ENCODE assay signal across 9 cellular contexts in genomic region chr1:206782448-206782847, GRCh38. TPM values are rescaled to one million over a fixed set of nuclear protein-coding genes. Genes with fewer than 3 reads are reported as not detected.
A peak's percentile ranks its signal among the peaks of the same experiment; 100 is the strongest.
DNase-seq lines count a peak whose midpoint lies in the region; ATAC-seq and TF ChIP-seq lines count a peak whose summit lies in the region.
"Had no signal": no experiment of that assay in that cellular context is flagged by ENCODE, and none has a peak within 500 bp of the region (broad histone marks: within the 10 kb centered on the region; RNA-seq: fewer than 3 reads in every experiment).

No MANE protein-coding gene starts in this region.

- H3K27ac Mint-ChIP-seq in memory B cell: no peak overlapping the region
- H3K27ac Mint-ChIP-seq: progenitor cell of endocrine pancreas had no signal

- no peaks in the 10 kb centered on the region for H3K27me3 Mint-ChIP-seq in memory B cell

- no peak overlapping the region for H3K4me3 Mint-ChIP-seq in memory B cell

- DNase-seq in memory B cell (ENCODE audit: low spot score in 2 of 2) (no peak), adrenal gland (no peak), heart right ventricle (no peak), DMS53 (lab: John Stamatoyannopoulos, UW) (no peak)
- DNase-seq: PC-3 had no signal

- no peak for TF ChIP-seq POLR2A in adrenal gland (IDR thresholded peaks at IDR 0.05)

- intact Hi-C loops in adrenal gland (cut with DNase I): no loop called here
- intact Hi-C loops in heart right ventricle (cut with DNase I): no loop called here

- no peak overlapping the region for H3K27ac ChIP-seq in adrenal gland
- no peak overlapping the region for H3K27ac ChIP-seq in heart right ventricle

- no peaks in the 10 kb centered on the region for H3K27me3 ChIP-seq in adrenal gland
- H3K27me3 ChIP-seq in heart right ventricle: no peaks in the 10 kb centered on the region

- H3K4me1 ChIP-seq in adrenal gland (replicated peaks in 1 of 2) (no peaks in the 10 kb centered on the region), heart right ventricle (peaks cover 0 to 41% (median 0%) of the 10 kb centered on the region in 9 donors)

- no peaks in the 10 kb centered on the region for H3K36me3 ChIP-seq in adrenal gland (replicated peaks in 1 of 2)
- H3K36me3 ChIP-seq in heart right ventricle: no peaks in the 10 kb centered on the region

- H3K4me3 ChIP-seq in adrenal gland: no peak overlapping the region
- H3K4me3 ChIP-seq in heart right ventricle: no peak overlapping the region

- peaks cover 34% of the 10 kb centered on the region for H3K4me1 Mint-ChIP-seq in memory B cell

- TF ChIP-seq CTCF in adrenal gland (IDR thresholded peaks at IDR 0.05) (no peak), heart right ventricle (IDR thresholded peaks at IDR 0.05) (no peak)

- WGBS in adrenal gland, 4 donors: 86 to 100% (median 95%) methylated on average over 2 of the region's 2 CpGs
- 93 to 95% methylated on average over 2 of the region's 2 CpGs for WGBS in heart right ventricle, 2 donors

- H3K9me3 ChIP-seq in adrenal gland (replicated peaks in 1 of 3) (no peaks in the 10 kb centered on the region), heart right ventricle (no peaks in the 10 kb centered on the region)

- H3K36me3 Mint-ChIP-seq in memory B cell: no peaks in the 10 kb centered on the region

- no peaks in the 10 kb centered on the region for H3K9me3 Mint-ChIP-seq in memory B cell

- ATAC-seq in GM18868 (IDR thresholded peaks at IDR 0.05; ENCODE audit: unreplicated experiment) (peak; percentile 38), GM21576 (IDR thresholded peaks at IDR 0.05; ENCODE audit: unreplicated experiment) (peak; percentile 56), HG03439 (IDR thresholded peaks at IDR 0.05; ENCODE audit: unreplicated experiment) (peak; percentile 57), memory B cell (ENCODE audit: low read depth) (peak; percentile 53), heart right ventricle (no peak)
- ATAC-seq: PC-3 had no signal

RNA-seq across cellular contexts. Expression of gene IL10, which starts 10.2 kb away (rescaled TPM):
- 1 to 10 TPM in 7 of 8 donors, under 1 TPM in 1; 0.54 to 8.5 (median 3.3) TPM for total RNA-seq in adrenal gland
- 1 to 10 TPM; 1.5 to 4.2 (median 1.6) TPM for polyA plus RNA-seq in adrenal gland
- 1 to 10 TPM in 3 of 10 donors, under 1 TPM in 5, not detected in 2; 0.25 to 2.6 (median 0.74) TPM for total RNA-seq in heart right ventricle
- 1 to 10 TPM in 1 of 2 donors, under 1 TPM in 1; 0.81 to 1.1 TPM for polyA plus RNA-seq in heart right ventricle
- total RNA-seq: PC-3, progenitor cell of endocrine pancreas had no signal

RNA-seq across cellular contexts. Expression of gene IL19, which starts 11.9 kb away (rescaled TPM):
- total RNA-seq in adrenal gland (not detected), heart right ventricle (not detected)
- polyA plus RNA-seq in adrenal gland (not detected), heart right ventricle (not detected)
- total RNA-seq: PC-3, progenitor cell of endocrine pancreas had no signal

Comparison
In these comparisons a context has a peak if more than half of its experiments do, and no peak if none do; other contexts are left out.
1. ATAC-seq: peak in GM18868 (single experiment), GM21576 (single experiment), HG03439 (single experiment) and memory B cell (single experiment); none in heart right ventricle (0 of 8).